ENCODE assay signal across 3 cellular contexts in the genomic region with DNA sequence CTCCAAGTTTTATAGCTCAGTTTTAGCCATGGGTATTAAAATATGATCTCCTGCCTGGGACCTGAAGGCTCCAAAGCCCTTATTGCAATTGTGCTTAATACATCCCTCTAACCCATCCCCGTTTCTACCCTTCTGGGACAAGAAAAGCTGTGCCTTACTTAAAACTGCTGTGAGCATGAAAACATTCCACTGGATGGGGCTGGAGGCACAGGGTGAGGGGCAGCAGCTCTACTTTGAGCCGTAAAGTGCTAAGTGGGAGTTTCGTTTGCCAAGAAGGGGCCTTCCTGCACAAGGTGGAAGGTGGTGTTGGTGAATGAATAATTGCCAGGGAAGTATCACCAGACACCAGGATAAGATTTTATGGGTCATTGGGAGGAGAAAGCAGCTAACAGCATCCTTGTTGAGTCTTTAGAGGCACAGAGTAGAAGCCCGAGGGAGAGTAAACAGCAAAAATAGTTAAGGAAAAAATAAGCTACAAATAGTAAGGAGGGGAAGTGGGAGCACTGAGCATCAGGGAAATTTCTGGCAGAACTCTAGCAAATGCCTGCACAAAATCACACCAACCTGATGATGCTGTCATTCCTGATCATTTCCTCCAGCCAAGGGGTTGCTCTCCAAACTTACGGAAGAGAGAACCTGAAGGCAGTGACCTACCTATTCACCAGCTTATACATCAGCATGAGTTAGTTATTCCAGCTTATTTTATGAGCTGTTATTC.
A peak's percentile ranks its signal among the peaks of the same experiment; 100 is the strongest.
TF ChIP-seq lines count a peak whose summit lies in the region.

No MANE protein-coding gene starts in this region.

TF ChIP-seq in SK-N-SH, 30 proteins besides CTCF, POLR2A, EP300 and RAD21:
- TF ChIP-seq, protein P1, sequence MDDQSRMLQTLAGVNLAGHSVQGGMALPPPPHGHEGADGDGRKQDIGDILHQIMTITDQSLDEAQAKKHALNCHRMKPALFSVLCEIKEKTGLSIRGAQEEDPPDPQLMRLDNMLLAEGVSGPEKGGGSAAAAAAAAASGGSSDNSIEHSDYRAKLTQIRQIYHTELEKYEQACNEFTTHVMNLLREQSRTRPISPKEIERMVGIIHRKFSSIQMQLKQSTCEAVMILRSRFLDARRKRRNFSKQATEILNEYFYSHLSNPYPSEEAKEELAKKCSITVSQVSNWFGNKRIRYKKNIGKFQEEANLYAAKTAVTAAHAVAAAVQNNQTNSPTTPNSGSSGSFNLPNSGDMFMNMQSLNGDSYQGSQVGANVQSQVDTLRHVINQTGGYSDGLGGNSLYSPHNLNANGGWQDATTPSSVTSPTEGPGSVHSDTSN (IDR thresholded peaks at IDR 0.05): 0 out of 2 replicates have a peak, but pooled peaks have one; percentile 10
- TF ChIP-seq, protein P2, sequence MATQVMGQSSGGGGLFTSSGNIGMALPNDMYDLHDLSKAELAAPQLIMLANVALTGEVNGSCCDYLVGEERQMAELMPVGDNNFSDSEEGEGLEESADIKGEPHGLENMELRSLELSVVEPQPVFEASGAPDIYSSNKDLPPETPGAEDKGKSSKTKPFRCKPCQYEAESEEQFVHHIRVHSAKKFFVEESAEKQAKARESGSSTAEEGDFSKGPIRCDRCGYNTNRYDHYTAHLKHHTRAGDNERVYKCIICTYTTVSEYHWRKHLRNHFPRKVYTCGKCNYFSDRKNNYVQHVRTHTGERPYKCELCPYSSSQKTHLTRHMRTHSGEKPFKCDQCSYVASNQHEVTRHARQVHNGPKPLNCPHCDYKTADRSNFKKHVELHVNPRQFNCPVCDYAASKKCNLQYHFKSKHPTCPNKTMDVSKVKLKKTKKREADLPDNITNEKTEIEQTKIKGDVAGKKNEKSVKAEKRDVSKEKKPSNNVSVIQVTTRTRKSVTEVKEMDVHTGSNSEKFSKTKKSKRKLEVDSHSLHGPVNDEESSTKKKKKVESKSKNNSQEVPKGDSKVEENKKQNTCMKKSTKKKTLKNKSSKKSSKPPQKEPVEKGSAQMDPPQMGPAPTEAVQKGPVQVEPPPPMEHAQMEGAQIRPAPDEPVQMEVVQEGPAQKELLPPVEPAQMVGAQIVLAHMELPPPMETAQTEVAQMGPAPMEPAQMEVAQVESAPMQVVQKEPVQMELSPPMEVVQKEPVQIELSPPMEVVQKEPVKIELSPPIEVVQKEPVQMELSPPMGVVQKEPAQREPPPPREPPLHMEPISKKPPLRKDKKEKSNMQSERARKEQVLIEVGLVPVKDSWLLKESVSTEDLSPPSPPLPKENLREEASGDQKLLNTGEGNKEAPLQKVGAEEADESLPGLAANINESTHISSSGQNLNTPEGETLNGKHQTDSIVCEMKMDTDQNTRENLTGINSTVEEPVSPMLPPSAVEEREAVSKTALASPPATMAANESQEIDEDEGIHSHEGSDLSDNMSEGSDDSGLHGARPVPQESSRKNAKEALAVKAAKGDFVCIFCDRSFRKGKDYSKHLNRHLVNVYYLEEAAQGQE (IDR thresholded peaks at IDR 0.05; ENCODE audit: low read depth, low read length): no peak

TF ChIP-seq in SK-N-SH treated with all-trans-retinoic acid at 6 μM for 48 hours, 23 proteins besides CTCF, POLR2A, EP300 and RAD21 (continued from another document):
- TF ChIP-seq TCF4 (CRISPR knock-in tag; IDR thresholded peaks at IDR 0.05; ENCODE audit: borderline replicate concordance): no peak
- no peak for TF ChIP-seq ARNTL (CRISPR knock-in tag; IDR thresholded peaks at IDR 0.05; ENCODE audit: borderline replicate concordance, low read depth)
- TF ChIP-seq, protein P3, sequence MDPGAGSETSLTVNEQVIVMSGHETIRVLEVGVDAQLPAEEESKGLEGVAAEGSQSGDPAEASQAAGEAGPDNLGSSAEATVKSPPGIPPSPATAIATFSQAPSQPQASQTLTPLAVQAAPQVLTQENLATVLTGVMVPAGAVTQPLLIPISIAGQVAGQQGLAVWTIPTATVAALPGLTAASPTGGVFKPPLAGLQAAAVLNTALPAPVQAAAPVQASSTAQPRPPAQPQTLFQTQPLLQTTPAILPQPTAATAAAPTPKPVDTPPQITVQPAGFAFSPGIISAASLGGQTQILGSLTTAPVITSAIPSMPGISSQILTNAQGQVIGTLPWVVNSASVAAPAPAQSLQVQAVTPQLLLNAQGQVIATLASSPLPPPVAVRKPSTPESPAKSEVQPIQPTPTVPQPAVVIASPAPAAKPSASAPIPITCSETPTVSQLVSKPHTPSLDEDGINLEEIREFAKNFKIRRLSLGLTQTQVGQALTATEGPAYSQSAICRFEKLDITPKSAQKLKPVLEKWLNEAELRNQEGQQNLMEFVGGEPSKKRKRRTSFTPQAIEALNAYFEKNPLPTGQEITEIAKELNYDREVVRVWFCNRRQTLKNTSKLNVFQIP (CRISPR knock-in tag; IDR thresholded peaks at IDR 0.05; ENCODE audit: borderline replicate concordance, low read depth): no peak
- no peak for TF ChIP-seq RARB (CRISPR knock-in tag; IDR thresholded peaks at IDR 0.05)
- no peak for TF ChIP-seq ZFP3 (CRISPR knock-in tag; IDR thresholded peaks at IDR 0.05)
- no peak for TF ChIP-seq OSR1 (CRISPR knock-in tag; IDR thresholded peaks at IDR 0.05)
- TF ChIP-seq GLIS3 (CRISPR knock-in tag; IDR thresholded peaks at IDR 0.05): no peak
- TF ChIP-seq, protein P4, sequence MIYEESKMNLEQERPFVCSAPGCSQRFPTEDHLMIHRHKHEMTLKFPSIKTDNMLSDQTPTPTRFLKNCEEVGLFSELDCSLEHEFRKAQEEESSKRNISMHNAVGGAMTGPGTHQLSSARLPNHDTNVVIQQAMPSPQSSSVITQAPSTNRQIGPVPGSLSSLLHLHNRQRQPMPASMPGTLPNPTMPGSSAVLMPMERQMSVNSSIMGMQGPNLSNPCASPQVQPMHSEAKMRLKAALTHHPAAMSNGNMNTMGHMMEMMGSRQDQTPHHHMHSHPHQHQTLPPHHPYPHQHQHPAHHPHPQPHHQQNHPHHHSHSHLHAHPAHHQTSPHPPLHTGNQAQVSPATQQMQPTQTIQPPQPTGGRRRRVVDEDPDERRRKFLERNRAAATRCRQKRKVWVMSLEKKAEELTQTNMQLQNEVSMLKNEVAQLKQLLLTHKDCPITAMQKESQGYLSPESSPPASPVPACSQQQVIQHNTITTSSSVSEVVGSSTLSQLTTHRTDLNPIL (CRISPR knock-in tag; IDR thresholded peaks at IDR 0.05; ENCODE audit: low read depth): no peak
- TF ChIP-seq ZNF565 (CRISPR knock-in tag; conservative IDR thresholded peaks at IDR 0.05; ENCODE audit: low read depth): no peak
- TF ChIP-seq ZNF8 (CRISPR knock-in tag; IDR thresholded peaks at IDR 0.05): no peak
- no peak for TF ChIP-seq CSDC2 (CRISPR knock-in tag; IDR thresholded peaks at IDR 0.05)
- TF ChIP-seq ZFP30 (CRISPR knock-in tag; IDR thresholded peaks at IDR 0.05): no peak
- TF ChIP-seq ISL1 (CRISPR knock-in tag; IDR thresholded peaks at IDR 0.05): no peak
- TF ChIP-seq ESRRG (CRISPR knock-in tag; IDR thresholded peaks at IDR 0.05): no peak

TF ChIP-seq in GM12878, 131 proteins besides CTCF, POLR2A, EP300 and RAD21:
- TF ChIP-seq POLR2AphosphoS5 (IDR thresholded peaks at IDR 0.05; ENCODE audit: low read length) (no peak), HDAC2 (IDR thresholded peaks at IDR 0.05) (no peak), TCF3 (IDR thresholded peaks at IDR 0.05; ENCODE audit: borderline replicate concordance, insufficient read depth, low read depth, low read length) (no peak)
